9 cellular contexts compared by ENCODE assay signal in genomic region chr5:177113566-177114424, GRCh38. TPM values are rescaled to one million over a fixed set of nuclear protein-coding genes. Genes with fewer than 3 reads are reported as not detected.
DNase-seq lines count a peak whose midpoint lies in the region; ATAC-seq, FAIRE-seq and TF ChIP-seq lines count a peak whose summit lies in the region.
"Had no signal": no experiment of that assay in that cellular context is flagged by ENCODE, and none has a peak within 500 bp of the region (broad histone marks: within the 10 kb centered on the region; RNA-seq: fewer than 3 reads in every experiment).

No MANE protein-coding gene starts in this region.

- no peak overlapping the region for H3K4me3 Mint-ChIP-seq in activated CD4-positive, alpha-beta T cell treated with anti-CD3 and anti-CD28 coated beads, Interleukin-2, amount 10 ng/mL, durations not matched to agents 24 days and 14 days
- H3K4me3 Mint-ChIP-seq: T-helper 1 cell treated with Interleukin-12 subunit alpha and Interleukin-12 subunit beta and Interleukin-4 antibody, amounts not matched to agents 30 μg/mL and 1 μg/mL, for 36 hours had no signal

- no peaks in the 10 kb centered on the region for H3K9me3 Mint-ChIP-seq in activated CD4-positive, alpha-beta T cell treated with anti-CD3 and anti-CD28 coated beads, Interleukin-2, amount 10 ng/mL, durations not matched to agents 24 days and 14 days
- H3K9me3 Mint-ChIP-seq: T-helper 1 cell treated with Interleukin-12 subunit alpha and Interleukin-12 subunit beta and Interleukin-4 antibody, amounts not matched to agents 30 μg/mL and 1 μg/mL, for 36 hours had no signal

- no peaks in the 10 kb centered on the region for H3K27me3 ChIP-seq in HepG2 (ENCODE audit: control insufficient read depth in 1 of 2, insufficient read depth in 2 of 2, low read length in 2 of 2)

- TF ChIP-seq EP300 in HepG2 (IDR thresholded peaks at IDR 0.05; ENCODE audit: low read depth in 2 of 2, low read length in 2 of 2): no peak
- TF ChIP-seq EP300 in HepG2 (CRISPR knock-in tag; IDR thresholded peaks at IDR 0.05; ENCODE audit: borderline replicate concordance): no peak

- no peaks in the 10 kb centered on the region for H3K79me2 ChIP-seq in HepG2 (ENCODE audit: insufficient read depth, low read length)

- H2AFZ ChIP-seq in HepG2 (ENCODE audit: low read length): no peak overlapping the region

- WGBS in HepG2 (ENCODE audit: low lambda C conversion rate): 17% methylated on average over 6 of the region's 14 CpGs

- peak overlapping the region in 1 of 3 experiments; percentile 58; a peak in 1 of 6 replicates for H3K4me3 ChIP-seq in HepG2 (replicated peaks in 1 of 3; ENCODE audit: insufficient read depth in 1 of 3, low read depth in 2 of 3, low read length in 3 of 3)

- no peak overlapping the region for H3K9ac ChIP-seq in HepG2 (ENCODE audit: insufficient read depth, low read depth, low read length)

- H3K4me2 ChIP-seq in HepG2 (ENCODE audit: low read depth, low read length): peak overlapping the region; percentile 68

- peak; percentile 85 for TF ChIP-seq RAD21 in HepG2 (CRISPR knock-in tag; IDR thresholded peaks at IDR 0.05)

- intact Hi-C loops in activated CD4-positive, alpha-beta T cell treated with anti-CD3 and anti-CD28 coated beads, Interleukin-2, amount 10 ng/mL, durations not matched to agents 24 days and 14 days (cut with micrococcal nuclease): loop anchor here (1.0 to 10.0 kb wide), 6 partner anchors 21 to 341 kb away; partner anchors contain the start of genes PRELID1 and RAB24
- intact Hi-C loops in HepG2 (cut with micrococcal nuclease; ENCODE audit: unreplicated experiment): loop anchor here (2.0 kb wide), 1 partner anchor 189 kb away; the partner anchor contains the start of genes PRELID1 and RAB24

- no peaks in the 10 kb centered on the region for H3K36me3 Mint-ChIP-seq in activated CD4-positive, alpha-beta T cell treated with anti-CD3 and anti-CD28 coated beads, Interleukin-2, amount 10 ng/mL, durations not matched to agents 24 days and 14 days (ENCODE audit: low read depth)

- H3K36me3 ChIP-seq in HepG2 (replicated peaks in 1 of 2; ENCODE audit: control insufficient read depth in 1 of 2, insufficient read depth in 2 of 2, low read length in 2 of 2): no peaks in the 10 kb centered on the region

- no peaks in the 10 kb centered on the region for H3K27me3 Mint-ChIP-seq in activated CD4-positive, alpha-beta T cell treated with anti-CD3 and anti-CD28 coated beads, Interleukin-2, amount 10 ng/mL, durations not matched to agents 24 days and 14 days

- TF ChIP-seq POLR2A in HepG2 (IDR thresholded peaks at IDR 0.05; ENCODE audit: insufficient read depth in 1 of 2, low read depth in 2 of 2, low read length in 2 of 2): no peak

- in situ Hi-C loops in Caki2 (cut with HindIII; ENCODE audit: low pct_unique_long_range_greater_than_20kb, low sequenced_read_pairs): no loop called here
- in situ Hi-C loops in HepG2 (cut with HindIII; ENCODE audit: extremely low pct_ligation_motif_present, low pct_unique_long_range_greater_than_20kb): loop anchor here (5.0 to 25.0 kb wide), 3 partner anchors 41 to 349 kb away; partner anchors contain the start of genes DBN1, PRELID1 and RAB24

- H3K4me1 Mint-ChIP-seq in activated CD4-positive, alpha-beta T cell treated with anti-CD3 and anti-CD28 coated beads, Interleukin-2, amount 10 ng/mL, durations not matched to agents 24 days and 14 days: peaks cover 19% of the 10 kb centered on the region

- CTCF ChIA-PET in HEK293T (lab: Yijun Ruan, JAX): interaction anchor here (0.5 to 6.5 kb wide), 13 partner anchors 14 to 382 kb away, joined by 3 to 71 read pairs (median 3); no protein-coding TSS in a partner anchor
- CTCF ChIA-PET in HepG2 (lab: Yijun Ruan, JAX; ENCODE audit: low intra/inter-chr PET ratio, low total read pairs): interaction anchor here (0.6 to 4.6 kb wide), 5 partner anchors 26 to 387 kb away, joined by 3 to 54 read pairs (median 5); no protein-coding TSS in a partner anchor

- no peak overlapping the region for H3K27ac Mint-ChIP-seq in activated CD4-positive, alpha-beta T cell treated with anti-CD3 and anti-CD28 coated beads, Interleukin-2, amount 10 ng/mL, durations not matched to agents 24 days and 14 days
- H3K27ac Mint-ChIP-seq: T-helper 1 cell treated with Interleukin-12 subunit alpha and Interleukin-12 subunit beta and Interleukin-4 antibody, amounts not matched to agents 30 μg/mL and 1 μg/mL, for 36 hours had no signal

- POLR2A ChIA-PET in HEK293T (lab: Yijun Ruan, JAX): interaction anchor here (1.0 kb wide), 1 partner anchor 42 kb away, joined by 3 read pairs; no protein-coding TSS in a partner anchor
- POLR2A ChIA-PET in HepG2 (lab: Yijun Ruan, JAX): interaction anchor here (0.7 to 13.2 kb wide), 7 partner anchors 19 to 341 kb away, joined by 3 to 293 read pairs (median 4); partner anchors contain the start of genes FGFR4, PRELID1 and RAB24

- TF ChIP-seq CTCF in HepG2 (CRISPR knock-in tag; IDR thresholded peaks at IDR 0.05): peak; percentile 95

- DNase-seq in Caki2 (ENCODE audit: low read depth): peak; percentile 76
- DNase-seq in HEK293T (ENCODE audit: extremely low spot score): peak; percentile 93
- peak; percentile 68 for DNase-seq in NCI-H345 treated with DMSO at 0.1 percent for 48 hours (lab: John Stamatoyannopoulos, UW; ENCODE audit: unreplicated experiment)
- DNase-seq in activated CD4-positive, alpha-beta T cell treated with anti-CD3 and anti-CD28 coated beads, Interleukin-2, amount 10 ng/mL, durations not matched to agents 24 days and 14 days: peak; percentile 94
- peak; percentile 62 for DNase-seq in HepG2 (ENCODE audit: low spot score)
- DNase-seq in stimulated activated CD4-positive, alpha-beta T cell treated with anti-CD3 and anti-CD28 coated beads, TNF-alpha, amount 100 ng/mL, for 1 hour (ENCODE audit: low read depth in 3 of 3, low spot score in 1 of 3): peak in 2 of 3 donors; percentile 64 to 74

- no peaks in the 10 kb centered on the region for H4K20me1 ChIP-seq in HepG2 (ENCODE audit: insufficient read depth, low read length)

- H3K4me1 ChIP-seq in HepG2 (ENCODE audit: insufficient read depth, low read length): peaks cover 57% of the 10 kb centered on the region

- no TSS peak for BruUV-seq in HepG2 (replicated peaks; lab: Mats Ljungman, UMichigan)

- H3K9me3 ChIP-seq in HepG2 (ENCODE audit: low read length): no peaks in the 10 kb centered on the region

- H3K27ac ChIP-seq in cingulate gyrus (ENCODE audit: low read depth, low read length) (peak overlapping the region; percentile 34), HepG2 (ENCODE audit: extremely low read length, insufficient read depth, low read length) (no peak overlapping the region)

- FAIRE-seq in HepG2 (lab: Jason Lieb, UNC): peak; percentile 87

- ATAC-seq in HepG2 (peak; percentile 52), HG03571 (IDR thresholded peaks at IDR 0.05; ENCODE audit: unreplicated experiment) (no peak)

RNA-seq across cellular contexts. Expression of gene NSD1, which starts 19.8 kb away (rescaled TPM):
- 15.4 and 18.5 TPM in 2 replicates for total RNA-seq in Caki2 (2014; rRNA removed; shearing (Covaris generic); ENCODE audit: low replicate concordance)
- total RNA-seq in activated CD4-positive, alpha-beta T cell treated with anti-CD3 and anti-CD28 coated beads, Interleukin-2, amount 10 ng/mL, durations not matched to agents 24 days and 14 days: 103 and 108 TPM in 2 replicates
- total RNA-seq in HepG2 (2016; rRNA removed; fragmentation: Illumina TruSeq; extraction: Trizol): 0.09 and 0.18 TPM in 2 replicates
- total RNA-seq in HepG2 (2016; cell fraction: cytosol; rRNA removed; fragmentation: Illumina TruSeq; extraction: Trizol; ENCODE audit: low read depth): under 0.01 TPM in 1 of 2 replicates, not detected in the other
- total RNA-seq in HepG2 (2016; cell fraction: insoluble cytoplasmic fraction; rRNA removed; fragmentation: Illumina TruSeq; extraction: Trizol): 0.04 and 0.09 TPM in 2 replicates
- total RNA-seq in HepG2 (2016; cell fraction: membrane; rRNA removed; fragmentation: Illumina TruSeq; extraction: Trizol): 0.10 and 0.12 TPM in 2 replicates
- total RNA-seq in HepG2 (2016; cell fraction: nucleus; rRNA removed; fragmentation: Illumina TruSeq; extraction: Trizol): 0.16 and 0.19 TPM in 2 replicates
- polyA plus RNA-seq in HepG2 (2011; rRNA removed): 0.01 and 0.05 TPM in 2 replicates
- polyA plus RNA-seq in HepG2 (2011; cell fraction: cytosol; rRNA removed): under 0.01 and 0.01 TPM in 2 replicates
- polyA plus RNA-seq in HepG2 (2011; cell fraction: nucleus; rRNA removed): 0.06 and 0.09 TPM in 2 replicates
- polyA plus RNA-seq in HepG2 (2012): 0.01 TPM in 1 of 2 replicates, not detected in the other
- polyA plus RNA-seq in HepG2 (2016; cell fraction: cytosol; fragmentation: Illumina TruSeq; extraction: Trizol; ENCODE audit: low read depth): not detected in 2 replicates
- polyA plus RNA-seq in HepG2 (2016; cell fraction: insoluble cytoplasmic fraction; fragmentation: Illumina TruSeq; extraction: Trizol; ENCODE audit: low read depth): not detected in 2 replicates
- polyA plus RNA-seq in HepG2 (2016; cell fraction: membrane; fragmentation: Illumina TruSeq; extraction: Trizol; ENCODE audit: low read depth): not detected in 2 replicates
- polyA plus RNA-seq in HepG2 (2016; cell fraction: nucleus; fragmentation: Illumina TruSeq; extraction: Trizol; ENCODE audit: insufficient read depth, low read depth): 0.07 and 0.29 TPM in 2 replicates
- 0.12 and 50.5 TPM in 2 replicates for polyA minus RNA-seq in HepG2 (2011; rRNA and poly(A)+ RNA removed; ENCODE audit: low replicate concordance)
- polyA minus RNA-seq in HepG2 (2011; cell fraction: cytosol; rRNA and poly(A)+ RNA removed): 0.10 and 0.26 TPM in 2 replicates
- 0.12 and 0.52 TPM in 2 replicates for polyA minus RNA-seq in HepG2 (2011; cell fraction: nucleus; rRNA and poly(A)+ RNA removed)

RNA-seq across cellular contexts. Expression of gene FGFR4, which starts 27.1 kb away (rescaled TPM):
- total RNA-seq in Caki2 (2014; rRNA removed; shearing (Covaris generic); ENCODE audit: low replicate concordance): 110 and 132 TPM in 2 replicates
- 1.6 and 2.4 TPM in 2 replicates for total RNA-seq in activated CD4-positive, alpha-beta T cell treated with anti-CD3 and anti-CD28 coated beads, Interleukin-2, amount 10 ng/mL, durations not matched to agents 24 days and 14 days
- total RNA-seq in HepG2 (2016; rRNA removed; fragmentation: Illumina TruSeq; extraction: Trizol): 109 and 219 TPM in 2 replicates
- 52.3 and 56.4 TPM in 2 replicates for total RNA-seq in HepG2 (2016; cell fraction: cytosol; rRNA removed; fragmentation: Illumina TruSeq; extraction: Trizol; ENCODE audit: low read depth)
- 90.0 and 222 TPM in 2 replicates for total RNA-seq in HepG2 (2016; cell fraction: insoluble cytoplasmic fraction; rRNA removed; fragmentation: Illumina TruSeq; extraction: Trizol)
- 106 and 116 TPM in 2 replicates for total RNA-seq in HepG2 (2016; cell fraction: membrane; rRNA removed; fragmentation: Illumina TruSeq; extraction: Trizol)
- 196 and 244 TPM in 2 replicates for total RNA-seq in HepG2 (2016; cell fraction: nucleus; rRNA removed; fragmentation: Illumina TruSeq; extraction: Trizol)
- 129 and 188 TPM in 2 replicates for polyA plus RNA-seq in HepG2 (2011; rRNA removed)
- polyA plus RNA-seq in HepG2 (2011; cell fraction: cytosol; rRNA removed): 134 and 208 TPM in 2 replicates
- 419 and 525 TPM in 2 replicates for polyA plus RNA-seq in HepG2 (2011; cell fraction: nucleus; rRNA removed)
- polyA plus RNA-seq in HepG2 (2012): 133 and 146 TPM in 2 replicates
- polyA plus RNA-seq in HepG2 (2016; cell fraction: cytosol; fragmentation: Illumina TruSeq; extraction: Trizol; ENCODE audit: low read depth): 42.6 and 44.6 TPM in 2 replicates
- polyA plus RNA-seq in HepG2 (2016; cell fraction: insoluble cytoplasmic fraction; fragmentation: Illumina TruSeq; extraction: Trizol; ENCODE audit: low read depth): 85.7 and 113 TPM in 2 replicates
- polyA plus RNA-seq in HepG2 (2016; cell fraction: membrane; fragmentation: Illumina TruSeq; extraction: Trizol; ENCODE audit: low read depth): 86.4 and 98.3 TPM in 2 replicates
- 453 and 457 TPM in 2 replicates for polyA plus RNA-seq in HepG2 (2016; cell fraction: nucleus; fragmentation: Illumina TruSeq; extraction: Trizol; ENCODE audit: insufficient read depth, low read depth)
- 8.0 and 375 TPM in 2 replicates for polyA minus RNA-seq in HepG2 (2011; rRNA and poly(A)+ RNA removed; ENCODE audit: low replicate concordance)
- 121 and 152 TPM in 2 replicates for polyA minus RNA-seq in HepG2 (2011; cell fraction: cytosol; rRNA and poly(A)+ RNA removed)
- polyA minus RNA-seq in HepG2 (2011; cell fraction: nucleus; rRNA and poly(A)+ RNA removed): 148 and 160 TPM in 2 replicates

Comparison
In these comparisons a context has a peak if more than half of its experiments do, and no peak if none do; other contexts are left out.
1. RNA of gene NSD1, which starts 19.8 kb away (total RNA-seq): 103 to 108 TPM in activated CD4-positive, alpha-beta T cell treated with anti-CD3 and anti-CD28 coated beads, Interleukin-2, amount 10 ng/mL, durations not matched to agents 24 days and 14 days and 15.4 to 18.5 TPM in Caki2; under 0.01 to 0.19 TPM in HepG2; every median in the first group is over 10 times any median in the second.
2. RNA of gene FGFR4, which starts 27.1 kb away (total RNA-seq): 52.3 to 244 TPM in HepG2 and 110 to 132 TPM in Caki2; 1.6 to 2.4 TPM in activated CD4-positive, alpha-beta T cell treated with anti-CD3 and anti-CD28 coated beads, Interleukin-2, amount 10 ng/mL, durations not matched to agents 24 days and 14 days; every median in the first group is over 10 times any median in the second.
3. Peak in every context shown above with its lines, with median percentiles within 50 percentile points of each other: DNase-seq.